Comparison of ENCODE assay signal across 15 cellular contexts in the genomic region with DNA sequence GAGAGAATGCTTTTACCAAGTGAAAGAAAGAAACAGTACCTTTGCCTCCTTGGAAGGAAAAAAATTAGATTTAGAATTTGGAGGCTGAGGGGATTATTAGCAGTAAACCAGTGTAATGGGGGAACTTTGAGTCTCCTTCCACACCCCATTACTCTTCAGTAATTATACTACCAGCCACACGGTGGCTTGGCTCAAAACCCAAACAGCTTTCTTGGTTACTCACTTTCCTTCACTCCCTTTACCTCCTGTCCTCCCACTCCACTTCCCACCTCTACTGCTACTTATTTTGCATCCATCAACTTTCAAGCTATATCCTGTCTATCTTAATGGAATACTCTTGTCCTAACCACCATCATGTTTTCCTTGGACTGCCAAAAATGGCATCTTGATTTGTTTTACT.
A peak's percentile ranks its signal among the peaks of the same experiment; 100 is the strongest.
DNase-seq lines count a peak whose midpoint lies in the region; ATAC-seq and TF ChIP-seq lines count a peak whose summit lies in the region.
"Had no signal": no experiment of that assay in that cellular context is flagged by ENCODE, and none has a peak within 500 bp of the region (broad histone marks: within the 10 kb centered on the region; RNA-seq: fewer than 3 reads in every experiment).

No MANE protein-coding gene starts in this region.

- H3K36me3 ChIP-seq in SK-N-SH (replicated peaks in 1 of 2; ENCODE audit: control insufficient read depth in 1 of 2, insufficient read depth in 2 of 2, low read length in 1 of 2): no peaks in the 10 kb centered on the region
- no peaks in the 10 kb centered on the region for H3K36me3 ChIP-seq in heart right ventricle
- H3K36me3 ChIP-seq: gastroesophageal sphincter, spleen had no signal

- H3K27me3 ChIP-seq in SK-N-SH (ENCODE audit: insufficient read depth) (no peaks in the 10 kb centered on the region), heart right ventricle (no peaks in the 10 kb centered on the region)
- H3K27me3 ChIP-seq: gastroesophageal sphincter, spleen had no signal

- H3K79me2 ChIP-seq in SK-N-SH (ENCODE audit: insufficient read depth): no peaks in the 10 kb centered on the region
- H3K79me2 ChIP-seq: parathyroid adenoma had no signal

- H3K4me3 ChIP-seq in GM12865 (ENCODE audit: low read depth, low read length) (no peak overlapping the region), SK-N-SH (ENCODE audit: low read depth in 2 of 2, low read length in 1 of 2) (no peak overlapping the region), heart right ventricle (no peak overlapping the region)
- H3K4me3 ChIP-seq: gastroesophageal sphincter, spleen had no signal

- TF ChIP-seq CTCF in GM12865 (IDR thresholded peaks at IDR 0.05; ENCODE audit: insufficient read depth, low read depth, low read length, missing control alignments) (peak; percentile 14), SK-N-SH (IDR thresholded peaks at IDR 0.05) (peak; percentile 36), heart right ventricle (IDR thresholded peaks at IDR 0.05) (no peak)

- H3K4me3 Mint-ChIP-seq in activated CD4-positive, alpha-beta memory T cell treated with anti-CD3 and anti-CD28 coated beads, Interleukin-2, amount 10 ng/mL, durations not matched to agents 7 days and 5 days: no peak overlapping the region
- H3K4me3 Mint-ChIP-seq: activated T-cell treated with anti-CD3 and anti-CD28 coated beads, Interleukin-2, amount 50 U/mL, for 4 hours had no signal

- intact Hi-C loops in heart right ventricle (cut with DNase I): no loop called here

- POLR2A ChIA-PET in SK-N-SH (lab: Yijun Ruan, JAX): no interaction called here
- POLR2A ChIA-PET in activated CD4-positive, alpha-beta memory T cell treated with anti-CD3 and anti-CD28 coated beads, Interleukin-2, amount 10 ng/mL, durations not matched to agents 7 days and 5 days (lab: Charles Lee): no interaction called here

- H3K4me1 ChIP-seq in SK-N-SH (ENCODE audit: control insufficient read depth in 1 of 2, insufficient read depth in 2 of 2, low read depth in 1 of 2, low read length in 1 of 2) (peaks cover 0 to 18% of the 10 kb centered on the region in 2 experiments; a peak in 2 of 4 replicates), heart right ventricle (no peaks in the 10 kb centered on the region)
- H3K4me1 ChIP-seq: gastroesophageal sphincter, parathyroid adenoma, spleen had no signal

- H4K20me1 ChIP-seq in SK-N-SH (ENCODE audit: insufficient read depth): no peaks in the 10 kb centered on the region

- no peaks in the 10 kb centered on the region for H3K27me3 Mint-ChIP-seq in activated CD4-positive, alpha-beta memory T cell treated with anti-CD3 and anti-CD28 coated beads, Interleukin-2, amount 10 ng/mL, durations not matched to agents 7 days and 5 days

- H3K27ac Mint-ChIP-seq in activated CD4-positive, alpha-beta memory T cell treated with anti-CD3 and anti-CD28 coated beads, Interleukin-2, amount 10 ng/mL, durations not matched to agents 7 days and 5 days: no peak overlapping the region

- H3K9me2 ChIP-seq in SK-N-SH: no peaks in the 10 kb centered on the region

- no peaks in the 10 kb centered on the region for H3K36me3 Mint-ChIP-seq in activated CD4-positive, alpha-beta memory T cell treated with anti-CD3 and anti-CD28 coated beads, Interleukin-2, amount 10 ng/mL, durations not matched to agents 7 days and 5 days (ENCODE audit: low read depth)

- WGBS in SK-N-SH (ENCODE audit: low lambda C conversion rate): 5% methylated on average over 1 of the region's 1 CpG
- WGBS in heart right ventricle, 2 donors: 13 to 24% methylated on average over 1 of the region's 1 CpG

- no peaks in the 10 kb centered on the region for H3K4me1 Mint-ChIP-seq in activated CD4-positive, alpha-beta memory T cell treated with anti-CD3 and anti-CD28 coated beads, Interleukin-2, amount 10 ng/mL, durations not matched to agents 7 days and 5 days

- H3K9me3 ChIP-seq in SK-N-SH (no peaks in the 10 kb centered on the region), heart right ventricle (peaks cover 0 to 12% (median 0%) of the 10 kb centered on the region in 11 donors)
- H3K9me3 ChIP-seq: gastroesophageal sphincter had no signal

- H2AFZ ChIP-seq in SK-N-SH (ENCODE audit: low read depth): peak overlapping the region; percentile 47; the same call in 1 of the 2 replicates
- H2AFZ ChIP-seq: parathyroid adenoma had no signal

- H3K4me2 ChIP-seq in SK-N-SH: no peak overlapping the region

- no peak for TF ChIP-seq EP300 in SK-N-SH (IDR thresholded peaks at IDR 0.05; ENCODE audit: borderline replicate concordance in 1 of 2, low read depth in 1 of 2, low read length in 1 of 2)

- DNase-seq in GM12865 (ENCODE audit: low read depth) (no peak), SK-N-SH (no peak), iPS-NIHi7 (ENCODE audit: extremely low spot score) (peak; percentile 35), ecto neural progenitor cell (ENCODE audit: low spot score) (no peak), heart right ventricle (no peak)
- no peak for DNase-seq in effector CD8-positive, alpha-beta T cell (lab: John Stamatoyannopoulos, UW)
- DNase-seq in activated CD4-positive, alpha-beta memory T cell treated with anti-CD3 and anti-CD28 coated beads, Interleukin-2, amount 10 ng/mL, durations not matched to agents 7 days and 5 days: no peak
- DNase-seq: activated CD4-positive, alpha-beta T cell treated with anti-CD3 and anti-CD28 coated beads, Interleukin-2, amount 50 U/mL, for 1 hour; activated T-cell treated with anti-CD3 and anti-CD28 coated beads, Interleukin-2, amount 50 U/mL, for 4 hours; NCI-H510A treated with DMSO at 0.1 percent for 48 hours; spleen; T-helper 9 cell had no signal

- H3K9me3 Mint-ChIP-seq in activated CD4-positive, alpha-beta memory T cell treated with anti-CD3 and anti-CD28 coated beads, Interleukin-2, amount 10 ng/mL, durations not matched to agents 7 days and 5 days: no peaks in the 10 kb centered on the region

- H3K9ac ChIP-seq in SK-N-SH: no peak overlapping the region
- H3K9ac ChIP-seq: parathyroid adenoma had no signal

- no peak for TF ChIP-seq RAD21 in SK-N-SH (IDR thresholded peaks at IDR 0.05; ENCODE audit: low read length)

- H3K27ac ChIP-seq in SK-N-SH (ENCODE audit: low read depth in 2 of 2, low read length in 1 of 2) (peak overlapping the region in 1 of 2 experiments; percentile 6; a peak in 1 of 4 replicates), heart right ventricle (no peak overlapping the region)
- H3K27ac ChIP-seq: gastroesophageal sphincter, parathyroid adenoma, spleen had no signal

- peaks cover 5% of the 10 kb centered on the region for H3F3A ChIP-seq in SK-N-SH (replicated peaks; ENCODE audit: insufficient read depth)

- ATAC-seq in HG02759 (IDR thresholded peaks at IDR 0.05; ENCODE audit: unreplicated experiment): peak; percentile 45
- ATAC-seq in heart right ventricle: no peak
- ATAC-seq: activated T-cell treated with anti-CD3 and anti-CD28 coated beads, Interleukin-2, amount 50 U/mL, for 4 hours; gastroesophageal sphincter had no signal

- CTCF ChIA-PET in SK-N-SH (lab: Yijun Ruan, JAX): interaction anchor here (1.4 kb wide), 1 partner anchor 25 kb away, joined by 3 read pairs; no protein-coding TSS in a partner anchor
- CTCF ChIA-PET in activated CD4-positive, alpha-beta memory T cell treated with anti-CD3 and anti-CD28 coated beads, Interleukin-2, amount 10 ng/mL, durations not matched to agents 7 days and 5 days (lab: Charles Lee): no interaction called here

TF ChIP-seq in SK-N-SH, 30 proteins besides CTCF, POLR2A, EP300 and RAD21:
- TF ChIP-seq GABPA (IDR thresholded peaks at IDR 0.05; ENCODE audit: low read depth) (no peak), PBX3 (IDR thresholded peaks at IDR 0.05) (peak; percentile 13; the same call in 1 of the 2 replicates), RXRA (IDR thresholded peaks at IDR 0.05; ENCODE audit: borderline replicate concordance, low read depth) (no peak), USF1 (IDR thresholded peaks at IDR 0.05; ENCODE audit: borderline replicate concordance, low read depth) (no peak), USF2 (IDR thresholded peaks at IDR 0.05; ENCODE audit: borderline replicate concordance, low read depth, low read length) (no peak), MXI1 (IDR thresholded peaks at IDR 0.05; ENCODE audit: low read depth, low read length) (no peak)

Comparison
In these comparisons a context has a peak if more than half of its experiments do, and no peak if none do; other contexts are left out.
1. CTCF ChIP-seq: peak in GM12865 (single experiment) and SK-N-SH (single experiment); none in heart right ventricle (0 of 9).